In genomic region chr22:18077087-18077638, GRCh38 we compare ENCODE assay signal across 8 cellular contexts. TPM values are rescaled to one million over a fixed set of nuclear protein-coding genes. Genes with fewer than 3 reads are reported as not detected.
DNase-seq lines count a peak whose midpoint lies in the region; ATAC-seq and TF ChIP-seq lines count a peak whose summit lies in the region.

No MANE protein-coding gene starts in this region.

- TF ChIP-seq RAD21 in HCT116 (IDR thresholded peaks at IDR 0.05; ENCODE audit: low read depth): no peak

- no peaks in the 10 kb centered on the region for H3K27me3 ChIP-seq in HCT116 (ENCODE audit: insufficient read depth, low read length)
- H3K27me3 ChIP-seq in ascending aorta: no peaks in the 10 kb centered on the region
- peaks cover 0 to 3% of the 10 kb centered on the region in 2 experiments for H3K27me3 ChIP-seq in mesenchymal stem cell (ENCODE audit: control insufficient read depth in 1 of 2, insufficient read depth in 1 of 2, low read length in 2 of 2)
- H3K27me3 ChIP-seq in vagina: no peaks in the 10 kb centered on the region

- ATAC-seq in HCT116: no peak

- H2AFZ ChIP-seq in HCT116 (ENCODE audit: low read depth, low read length, poor library complexity, severe bottlenecking) (no peak overlapping the region), mesenchymal stem cell (ENCODE audit: low read depth, low read length) (peak overlapping the region; percentile 84)

- DNase-seq in AG04449 (ENCODE audit: low read depth, low spot score) (no peak), HCT116 (ENCODE audit: low read depth, low spot score) (no peak), ascending aorta (ENCODE audit: low spot score in 2 of 2) (no peak), mesenchymal stem cell (no peak), vagina (ENCODE audit: extremely low spot score in 2 of 2) (no peak), NCI-H2029 (lab: John Stamatoyannopoulos, UW) (no peak), NOMO-1 treated with DMSO at 0.1 percent for 48 hours (lab: John Stamatoyannopoulos, UW; ENCODE audit: unreplicated experiment) (no peak), DMS153 (lab: John Stamatoyannopoulos, UW) (no peak)

- TF ChIP-seq POLR2A in HCT116 (IDR thresholded peaks at IDR 0.05; ENCODE audit: borderline replicate concordance, extremely low read depth, insufficient read depth, insufficient read length): no peak
- TF ChIP-seq POLR2A in vagina (IDR thresholded peaks at IDR 0.05): no peak

- peaks cover 13% of the 10 kb centered on the region for H3K79me1 ChIP-seq in mesenchymal stem cell (replicated peaks; ENCODE audit: low read length, poor library complexity, severe bottlenecking)

- H3K36me3 ChIP-seq in HCT116 (ENCODE audit: control insufficient read depth in 1 of 2, insufficient read depth in 2 of 2, low read length in 2 of 2) (peaks cover 6 to 18% of the 10 kb centered on the region in 2 experiments; a peak in 3 of 4 replicates), ascending aorta (peaks cover 8 to 18% of the 10 kb centered on the region in 2 donors), mesenchymal stem cell (ENCODE audit: control insufficient read depth in 1 of 2, insufficient read depth in 2 of 2, low read depth in 1 of 2, low read length in 2 of 2) (peaks cover 8 to 28% of the 10 kb centered on the region in 2 experiments), vagina (peaks cover 0 to 23% of the 10 kb centered on the region in 2 donors)

- WGBS in mesenchymal stem cell: 30% methylated on average over 10 of the region's 10 CpGs

- H3K23ac ChIP-seq in mesenchymal stem cell (ENCODE audit: low read length in 2 of 2): no peak overlapping the region

- no peak overlapping the region for H2BK120ac ChIP-seq in mesenchymal stem cell (ENCODE audit: low read depth, low read length)

- H2BK12ac ChIP-seq in mesenchymal stem cell (ENCODE audit: low read length in 2 of 2): no peak overlapping the region

- H2AK5ac ChIP-seq in mesenchymal stem cell (ENCODE audit: low read length, severe bottlenecking): no peak overlapping the region

- CTCF ChIA-PET in AG04449 (lab: Yijun Ruan, JAX) (interaction anchor here (0.5 to 13.0 kb wide), 31 partner anchors 11 to 1002 kb away, joined by 3 to 454 read pairs (median 6); no protein-coding TSS in a partner anchor), HCT116 (lab: Charles Lee) (interaction anchor here (1.0 to 4.1 kb wide), 12 partner anchors 46 to 905 kb away, joined by 3 to 121 read pairs (median 4); partner anchors contain the start of gene USP18)

- peak overlapping the region; percentile 89 for H3K9ac ChIP-seq in HCT116 (ENCODE audit: low read length)
- H3K9ac ChIP-seq in mesenchymal stem cell (ENCODE audit: low read length): peak overlapping the region; percentile 99

- no peaks in the 10 kb centered on the region for H3K9me2 ChIP-seq in HCT116 (ENCODE audit: insufficient read depth)

- peak overlapping the region in 1 of 2 experiments; percentile 84 for H3K4ac ChIP-seq in mesenchymal stem cell (ENCODE audit: low read depth in 1 of 2, low read length in 2 of 2)

- peak overlapping the region; percentile 77 for H3K4me2 ChIP-seq in HCT116 (ENCODE audit: low read length)
- H3K4me2 ChIP-seq in mesenchymal stem cell (ENCODE audit: low read length, poor library complexity, severe bottlenecking): peak overlapping the region; percentile 58

- H3K79me2 ChIP-seq in HCT116 (ENCODE audit: insufficient read depth, low read length): peaks cover 33% of the 10 kb centered on the region

- H3K14ac ChIP-seq in mesenchymal stem cell (ENCODE audit: low read length in 2 of 2): peak overlapping the region in 1 of 2 experiments; percentile 44

- RAD21 ChIA-PET in HCT116 (lab: Charles Lee; ENCODE audit: low non-redundant PET in 1 of 2, low total read pairs in 2 of 2, uncharacterized antibody in 2 of 2, unreplicated experiment in 2 of 2): interaction anchor here (1.0 to 1.4 kb wide), 3 partner anchors 247 to 335 kb away, joined by 4 to 5 read pairs (median 4); no protein-coding TSS in a partner anchor

- H4K20me1 ChIP-seq in HCT116 (ENCODE audit: insufficient read depth): no peaks in the 10 kb centered on the region

- peak overlapping the region; percentile 76 for H3K27ac ChIP-seq in HCT116 (ENCODE audit: low read depth, low read length)
- H3K27ac ChIP-seq in ascending aorta: peak overlapping the region; percentile 62 to 65
- peak overlapping the region; percentile 21 for H3K27ac ChIP-seq in mesenchymal stem cell (ENCODE audit: low read length, poor library complexity, severe bottlenecking)
- H3K27ac ChIP-seq in vagina: peak overlapping the region; percentile 77

- no peak overlapping the region for H2BK5ac ChIP-seq in mesenchymal stem cell (ENCODE audit: low read depth, low read length, poor library complexity, severe bottlenecking)

- H3K9me3 ChIP-seq in HCT116 (ENCODE audit: control insufficient read depth in 1 of 2, insufficient read depth in 1 of 2, low read depth in 1 of 2, low read length in 2 of 2): no peaks in the 10 kb centered on the region
- H3K9me3 ChIP-seq in ascending aorta: no peaks in the 10 kb centered on the region
- no peaks in the 10 kb centered on the region for H3K9me3 ChIP-seq in mesenchymal stem cell (ENCODE audit: control insufficient read depth, low read length)
- no peaks in the 10 kb centered on the region for H3K9me3 ChIP-seq in vagina

- no peak overlapping the region for H4K91ac ChIP-seq in mesenchymal stem cell (ENCODE audit: low read length)

- H3K4me3 ChIP-seq in AG04449 (ENCODE audit: low read depth, low read length) (peak overlapping the region; percentile 90), HCT116 (replicated peaks in 1 of 2; ENCODE audit: low read depth in 1 of 2, low read length in 2 of 2) (peak overlapping the region; percentile 87 to 97), ascending aorta (peak overlapping the region; percentile 73 to 93), mesenchymal stem cell (ENCODE audit: insufficient read depth in 1 of 2, low read depth in 1 of 2, low read length in 2 of 2) (peak overlapping the region; percentile 58 to 92), vagina (peak overlapping the region; percentile 67 to 85)

- POLR2A ChIA-PET in AG04449 (lab: Yijun Ruan, JAX): interaction anchor here (1.3 kb wide), 2 partner anchors 9 to 277 kb away, joined by 4 to 5 read pairs; no protein-coding TSS in a partner anchor
- POLR2A ChIA-PET in HCT116 (lab: Charles Lee): interaction anchor here (1.0 to 1.1 kb wide), 2 partner anchors 11 to 54 kb away, joined by 3 to 4 read pairs; no protein-coding TSS in a partner anchor

- TF ChIP-seq CTCF in AG04449 (IDR thresholded peaks at IDR 0.05; ENCODE audit: insufficient read depth, low read length, missing control alignments) (no peak), HCT116 (IDR thresholded peaks at IDR 0.05 in 2 of 3, conservative IDR thresholded peaks at IDR 0.05 in 1 of 3; ENCODE audit: borderline replicate concordance in 1 of 3, insufficient read depth in 1 of 3, low read depth in 2 of 3, low read length in 2 of 3) (no peak), ascending aorta (IDR thresholded peaks at IDR 0.05) (no peak), vagina (IDR thresholded peaks at IDR 0.05) (no peak)

- intact Hi-C loops in HCT116 (cut with micrococcal nuclease) (loop anchor here (2.0 kb wide), 4 partner anchors 76 to 518 kb away; no protein-coding TSS in a partner anchor), ascending aorta (cut with DNase I) (loop anchor here (1.0 to 10.0 kb wide), 4 partner anchors 53 to 440 kb away; partner anchors contain the start of genes BCL2L13 and MICAL3), vagina (cut with DNase I) (loop anchor here (2.0 to 10.0 kb wide), 3 partner anchors 55 to 248 kb away; partner anchors contain the start of gene MICAL3)

- TSS peak; percentile 86 for BruUV-seq in HCT116 (replicated peaks; lab: Mats Ljungman, UMichigan)

- H3K4me1 ChIP-seq in HCT116 (ENCODE audit: control insufficient read depth in 1 of 2, insufficient read depth in 2 of 2, low read length in 2 of 2) (peaks cover 14 to 23% of the 10 kb centered on the region in 2 experiments), ascending aorta (peaks cover 0 to 23% of the 10 kb centered on the region in 2 donors), mesenchymal stem cell (ENCODE audit: control insufficient read depth, insufficient read depth, low read depth, low read length) (peaks cover 10% of the 10 kb centered on the region), vagina (peaks cover 35% of the 10 kb centered on the region)

- peak overlapping the region; percentile 45 to 96 for H3K18ac ChIP-seq in mesenchymal stem cell (ENCODE audit: low read depth in 1 of 2, low read length in 2 of 2)

- H2BK15ac ChIP-seq in mesenchymal stem cell (ENCODE audit: low read depth, poor library complexity, severe bottlenecking): no peak overlapping the region

- H4K8ac ChIP-seq in mesenchymal stem cell (ENCODE audit: low read length): peak overlapping the region; percentile 33

TF ChIP-seq in HCT116, 20 proteins besides CTCF, POLR2A, EP300 and RAD21:
- 0 out of 2 replicates have a peak, but pooled peaks have one; percentile 38 for TF ChIP-seq CEBPB (IDR thresholded peaks at IDR 0.05; ENCODE audit: low read depth)
- no peak for TF ChIP-seq EZH2phosphoT487 (IDR thresholded peaks at IDR 0.05; ENCODE audit: borderline replicate concordance)

RNA-seq across cellular contexts. Expression of gene PEX26, which starts 0.6 kb away (rescaled TPM):
- total RNA-seq in HCT116 (2021; ENCODE audit: unreplicated experiment) (26.4 TPM), ascending aorta (38.1 TPM), vagina (25.5 TPM)
- polyA plus RNA-seq in HCT116 (2012): 13.0 and 14.9 TPM in 2 replicates
- 19.3 TPM for polyA plus RNA-seq in mesenchymal stem cell (2013, experiment 1 of 2)
- 19.2 TPM for polyA plus RNA-seq in mesenchymal stem cell (2013, experiment 2 of 2)

RNA-seq across cellular contexts. Expression of gene TUBA8, which starts 33.4 kb away (rescaled TPM):
- total RNA-seq in HCT116 (2021; ENCODE audit: unreplicated experiment) (2.3 TPM), ascending aorta (not detected), vagina (5.6 TPM)
- 0.91 and 1.1 TPM in 2 replicates for polyA plus RNA-seq in HCT116 (2012)
- polyA plus RNA-seq in mesenchymal stem cell (2013, experiment 1 of 2): 0.65 TPM
- polyA plus RNA-seq in mesenchymal stem cell (2013, experiment 2 of 2): 0.51 TPM

RNA-seq across cellular contexts. Expression of gene MICAL3, which starts 52.8 kb away (rescaled TPM):
- total RNA-seq in HCT116 (2021; ENCODE audit: unreplicated experiment) (30.8 TPM), ascending aorta (36.9 TPM), vagina (35.1 TPM)
- polyA plus RNA-seq in HCT116 (2012): 12.7 and 14.8 TPM in 2 replicates
- 8.3 TPM for polyA plus RNA-seq in mesenchymal stem cell (2013, experiment 1 of 2)
- 6.7 TPM for polyA plus RNA-seq in mesenchymal stem cell (2013, experiment 2 of 2)

Comparison
In these comparisons a context has a peak if more than half of its experiments do, and no peak if none do; other contexts are left out.
1. H3K27ac ChIP-seq: peak in every context shown above with its lines; median percentile 77 in vagina; 76 in HCT116; 64 in ascending aorta; 21 in mesenchymal stem cell.